14 cellular contexts compared by ENCODE assay signal in genomic region chr18:41532344-41533086, GRCh38.
DNase-seq lines count a peak whose midpoint lies in the region; ATAC-seq and TF ChIP-seq lines count a peak whose summit lies in the region.
"Had no signal": no experiment of that assay in that cellular context is flagged by ENCODE, and none has a peak within 500 bp of the region (broad histone marks: within the 10 kb centered on the region; RNA-seq: fewer than 3 reads in every experiment).

No MANE protein-coding gene starts in this region.

- H3K27ac Mint-ChIP-seq in nephron, result peak overlapping the region in 1 of 3 experiments; percentile 29
- H3K27ac Mint-ChIP-seq: naive thymus-derived CD4-positive, alpha-beta T cell had no signal

- DNase-seq in H4 (ENCODE audit: low spot score) (peak; percentile 6), NCI-H2227 (lab: John Stamatoyannopoulos, UW; ENCODE audit: unreplicated experiment) (peak; percentile 28), astrocyte of the hippocampus (ENCODE audit: low read depth, low spot score) (peak; percentile 15), NCI-H1436 treated with DMSO at 0.1 percent for 48 hours (lab: John Stamatoyannopoulos, UW) (no peak)
- DNase-seq in activated CD8-positive, alpha-beta memory T cell treated with anti-CD3 and anti-CD28 coated beads, Interleukin-2, amount 50 U/mL, for 4 hours, result no peak
- DNase-seq: adrenal gland; DMS153; islet precursor cell; naive thymus-derived CD4-positive, alpha-beta T cell; NCI-H345; spleen had no signal

- H3K27me3 Mint-ChIP-seq in nephron (ENCODE audit: low read depth), result no peaks in the 10 kb centered on the region
- H3K27me3 Mint-ChIP-seq: naive thymus-derived CD4-positive, alpha-beta T cell had no signal

- TF ChIP-seq CTCF in nephron (IDR thresholded peaks at IDR 0.05; ENCODE audit: unreplicated experiment in 3 of 3), result peak; percentile 21 to 27 (median 27)

- H3K36me3 Mint-ChIP-seq in nephron (ENCODE audit: low read depth), result peaks cover 6% of the 10 kb centered on the region
- H3K36me3 Mint-ChIP-seq: naive thymus-derived CD4-positive, alpha-beta T cell had no signal

- H3K4me3 Mint-ChIP-seq in nephron, result no peak overlapping the region
- H3K4me3 Mint-ChIP-seq: naive thymus-derived CD4-positive, alpha-beta T cell had no signal

- no peaks in the 10 kb centered on the region for H3K4me1 Mint-ChIP-seq in nephron
- H3K4me1 Mint-ChIP-seq: naive thymus-derived CD4-positive, alpha-beta T cell had no signal

- ATAC-seq in HG03045 (IDR thresholded peaks at IDR 0.05; ENCODE audit: unreplicated experiment), result no peak
- no peak for ATAC-seq in GM19324 (IDR thresholded peaks at IDR 0.05; ENCODE audit: low FRiP score, unreplicated experiment)
- ATAC-seq: naive thymus-derived CD4-positive, alpha-beta T cell had no signal

- H3K9me3 Mint-ChIP-seq in nephron, result peaks cover 4% of the 10 kb centered on the region

Comparison
In these comparisons a context has a peak if more than half of its experiments do, and no peak if none do; other contexts are left out.
1. DNase-seq: peak in H4 (single experiment), NCI-H2227 (single experiment) and astrocyte of the hippocampus (single experiment); none in activated CD8-positive, alpha-beta memory T cell treated with anti-CD3 and anti-CD28 coated beads, Interleukin-2, amount 50 U/mL, for 4 hours (single experiment) and NCI-H1436 treated with DMSO at 0.1 percent for 48 hours (single experiment).